In the genomic region with DNA sequence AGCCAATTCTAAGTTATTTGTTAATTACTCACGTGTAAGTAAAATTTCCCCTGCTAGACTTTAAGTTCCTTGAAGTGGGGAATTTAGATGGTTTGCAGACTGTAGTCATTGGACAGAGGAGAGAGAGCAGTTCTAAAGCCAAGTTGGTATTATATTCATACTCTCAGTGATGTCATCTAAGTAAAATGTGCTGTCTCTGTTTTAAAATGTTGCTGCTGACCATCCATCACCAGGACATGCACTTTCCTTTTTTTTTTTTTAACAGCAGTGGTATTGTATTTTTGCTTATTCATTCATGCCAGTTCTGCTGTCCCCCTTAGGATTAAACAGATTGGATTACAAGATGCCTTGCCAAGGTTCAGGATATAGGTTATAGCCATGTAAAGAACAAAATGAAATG, we compare ENCODE assay signal across 15 cellular contexts. TPM values are rescaled to one million over a fixed set of nuclear protein-coding genes. Genes with fewer than 3 reads are reported as not detected.
A peak's percentile ranks its signal among the peaks of the same experiment; 100 is the strongest.
DNase-seq lines count a peak whose midpoint lies in the region; ATAC-seq and TF ChIP-seq lines count a peak whose summit lies in the region.
"Had no signal": no experiment of that assay in that cellular context is flagged by ENCODE, and none has a peak within 500 bp of the region (broad histone marks: within the 10 kb centered on the region; RNA-seq: fewer than 3 reads in every experiment).

No MANE protein-coding gene starts in this region.

- CTCF ChIA-PET in AG04450 (lab: Charles Lee), result no interaction called here

- ATAC-seq in foreskin keratinocyte, result no peak
- ATAC-seq: pancreas had no signal

- POLR2A ChIA-PET in AG04450 (lab: Yijun Ruan, JAX), result no interaction called here

- no peak overlapping the region for H3K4me3 ChIP-seq in AG04450 (ENCODE audit: low read depth, low read length)
- H3K4me3 ChIP-seq: esophagus squamous epithelium, pancreas had no signal

- H3K9me3 ChIP-seq in AG04450 (ENCODE audit: control insufficient read depth, insufficient read depth, low read length), result no peaks in the 10 kb centered on the region
- H3K9me3 ChIP-seq: esophagus squamous epithelium, pancreas, stomach had no signal

- no peak for TF ChIP-seq CTCF in AG04450 (IDR thresholded peaks at IDR 0.05; ENCODE audit: low read depth, low read length)
- TF ChIP-seq CTCF in foreskin keratinocyte (conservative IDR thresholded peaks at IDR 0.05), result no peak

- peak; percentile 30 for DNase-seq in AG04450 (ENCODE audit: low read depth, low spot score)
- DNase-seq in LHCN-M2 (ENCODE audit: low read depth), result peak; percentile 78
- peak; percentile 33 for DNase-seq in cerebellar cortex (ENCODE audit: low spot score)
- peak; percentile 5 for DNase-seq in medulla oblongata (ENCODE audit: extremely low spot score)
- no peak for DNase-seq in DMS153 (lab: John Stamatoyannopoulos, UW)
- DNase-seq in putamen (ENCODE audit: low spot score), result no peak
- no peak for DNase-seq in mesenteric fat pad (ENCODE audit: low spot score)
- no peak for DNase-seq in foreskin keratinocyte
- DNase-seq: AML-193; amygdala; esophagus squamous epithelium; NCI-H2029; pancreas; stimulated activated CD4-positive, alpha-beta T cell treated with anti-CD3 and anti-CD28 coated beads, Interleukin-4, amount 100 ng/mL, for 4 hours; stomach had no signal

- peaks cover 5% of the 10 kb centered on the region for H3K4me1 ChIP-seq in foreskin keratinocyte

- H3K27ac ChIP-seq in AG04450 (ENCODE audit: low read depth, low read length) (no peak overlapping the region), foreskin keratinocyte (no peak overlapping the region)
- H3K27ac ChIP-seq: pancreas had no signal

- H3K27me3 ChIP-seq in AG04450 (ENCODE audit: control insufficient read depth, insufficient read depth, low read length) (no peaks in the 10 kb centered on the region), foreskin keratinocyte (no peaks in the 10 kb centered on the region)
- H3K27me3 ChIP-seq: pancreas had no signal

RNA-seq across cellular contexts. Expression of gene TTLL7, which starts 2.3 kb away (rescaled TPM):
- polyA plus RNA-seq in AG04450 (2011; rRNA removed), result 14.5 and 17.9 TPM in 2 replicates
- 13.3 and 23.1 TPM in 2 replicates for polyA minus RNA-seq in AG04450 (2011; rRNA and poly(A)+ RNA removed)
- total RNA-seq in LHCN-M2 (2014; rRNA removed), result 21.3 and 28.2 TPM in 2 replicates
- 7.0 TPM for polyA plus RNA-seq in LHCN-M2 (2012)
- 8.8 TPM for total RNA-seq in mesenteric fat pad
- total RNA-seq in foreskin keratinocyte, result 6.3 and 7.9 TPM in 2 replicates
- 2.8 and 2.9 TPM in 2 replicates for polyA plus RNA-seq in foreskin keratinocyte

Comparison
In these comparisons a context has a peak if more than half of its experiments do, and no peak if none do; other contexts are left out.
1. DNase-seq: peak in AG04450 (single experiment), LHCN-M2 (single experiment), cerebellar cortex (single experiment) and medulla oblongata (single experiment); none in DMS153 (single experiment), putamen (single experiment), mesenteric fat pad (single experiment) and foreskin keratinocyte (0 of 2).